In genomic region chr17:10875984-10876555, GRCh38 we compare ENCODE assay signal across 9 cellular contexts. TPM values are rescaled to one million over a fixed set of nuclear protein-coding genes. Genes with fewer than 3 reads are reported as not detected.
DNase-seq lines count a peak whose midpoint lies in the region; ATAC-seq, FAIRE-seq and TF ChIP-seq lines count a peak whose summit lies in the region.
"Had no signal": no experiment of that assay in that cellular context is flagged by ENCODE, and none has a peak within 500 bp of the region (broad histone marks: within the 10 kb centered on the region; RNA-seq: fewer than 3 reads in every experiment).

No MANE protein-coding gene starts in this region.

- H3K9me3 Mint-ChIP-seq in activated T-helper 17 cell treated with anti-CD3 and anti-CD28 coated beads, Interleukin-2, amount 50 U/mL, for 72 hours: no peaks in the 10 kb centered on the region
- H3K9me3 Mint-ChIP-seq: activated B cell treated with CpG ODN at 0.5 μM for 24 hours had no signal

- peak; percentile 63 for FAIRE-seq in endothelial cell of umbilical vein (lab: Jason Lieb, UNC)

- no peak overlapping the region for H3K4me3 ChIP-seq in DOHH2 (ENCODE audit: low read length)
- H3K4me3 ChIP-seq in SK-N-SH (ENCODE audit: low read depth in 2 of 2, low read length in 1 of 2): no peak overlapping the region; a peak in 1 of 4 replicates
- H3K4me3 ChIP-seq in endothelial cell of umbilical vein (replicated peaks in 1 of 3; ENCODE audit: insufficient read depth in 1 of 3, low read depth in 1 of 3, low read length in 3 of 3): no peak overlapping the region
- no peak overlapping the region for H3K4me3 ChIP-seq in aorta (ENCODE audit: low read length in 2 of 2)

- ATAC-seq in HG02623 (IDR thresholded peaks at IDR 0.05; ENCODE audit: unreplicated experiment): peak; percentile 48
- ATAC-seq in GM18502 (IDR thresholded peaks at IDR 0.05; ENCODE audit: poor library complexity, unreplicated experiment): no peak
- ATAC-seq in activated T-helper 17 cell treated with anti-CD3 and anti-CD28 coated beads, Interleukin-2, amount 50 U/mL, for 72 hours (replicated peaks): no peak
- ATAC-seq in aorta (ENCODE audit: low FRiP score): no peak

- H3K36me3 ChIP-seq in DOHH2 (ENCODE audit: control insufficient read depth, low read length) (no peaks in the 10 kb centered on the region), SK-N-SH (replicated peaks in 1 of 2; ENCODE audit: control insufficient read depth in 1 of 2, insufficient read depth in 2 of 2, low read length in 1 of 2) (no peaks in the 10 kb centered on the region), endothelial cell of umbilical vein (ENCODE audit: control insufficient read depth in 2 of 2, extremely low read depth in 1 of 2, insufficient read depth in 2 of 2, low read length in 2 of 2) (no peaks in the 10 kb centered on the region), aorta (ENCODE audit: control insufficient read depth in 1 of 2, insufficient read depth in 2 of 2, low read length in 1 of 2) (no peaks in the 10 kb centered on the region)

- H3K79me2 ChIP-seq in DOHH2 (ENCODE audit: control insufficient read depth, low read length): no peaks in the 10 kb centered on the region
- no peaks in the 10 kb centered on the region for H3K79me2 ChIP-seq in SK-N-SH (ENCODE audit: insufficient read depth)
- no peaks in the 10 kb centered on the region for H3K79me2 ChIP-seq in endothelial cell of umbilical vein (ENCODE audit: control insufficient read depth, insufficient read depth, low read length)

- no peaks in the 10 kb centered on the region for H3K4me1 ChIP-seq in DOHH2 (ENCODE audit: control insufficient read depth, low read length)
- no peaks in the 10 kb centered on the region for H3K4me1 ChIP-seq in SK-N-SH (ENCODE audit: control insufficient read depth in 1 of 2, insufficient read depth in 2 of 2, low read depth in 1 of 2, low read length in 1 of 2)
- no peaks in the 10 kb centered on the region for H3K4me1 ChIP-seq in endothelial cell of umbilical vein (ENCODE audit: control insufficient read depth, extremely low read depth, insufficient read depth, low read length)
- no peaks in the 10 kb centered on the region for H3K4me1 ChIP-seq in aorta (ENCODE audit: control insufficient read depth in 1 of 2, insufficient read depth in 2 of 2, low read length in 2 of 2)

- POLR2A ChIA-PET in SK-N-SH (lab: Yijun Ruan, JAX) (no interaction called here), endothelial cell of umbilical vein (lab: Charles Lee) (no interaction called here)

- no TSS peak for BruUV-seq in endothelial cell of umbilical vein (replicated peaks; lab: Mats Ljungman, UMichigan)

- peak; percentile 59 for TF ChIP-seq CTCF in DOHH2 (IDR thresholded peaks at IDR 0.05; ENCODE audit: low read depth, low read length, poor library complexity, severe bottlenecking)
- TF ChIP-seq CTCF in SK-N-SH (IDR thresholded peaks at IDR 0.05): peak; percentile 55
- peak; percentile 25 to 65 for TF ChIP-seq CTCF in endothelial cell of umbilical vein (IDR thresholded peaks at IDR 0.05; ENCODE audit: extremely low read depth in 1 of 2, insufficient read depth in 1 of 2, low read depth in 1 of 2, low read length in 2 of 2)

- H3K27ac ChIP-seq in DOHH2 (ENCODE audit: low read depth, low read length): no peak overlapping the region
- H3K27ac ChIP-seq in SK-N-SH (ENCODE audit: low read depth in 2 of 2, low read length in 1 of 2): no peak overlapping the region
- H3K27ac ChIP-seq in endothelial cell of umbilical vein (ENCODE audit: insufficient read depth, low read depth, low read length): no peak overlapping the region
- no peak overlapping the region for H3K27ac ChIP-seq in aorta (ENCODE audit: low read depth in 1 of 2, low read length in 2 of 2)

- H3F3A ChIP-seq in DOHH2 (ENCODE audit: control insufficient read depth, insufficient read depth) (no peaks in the 10 kb centered on the region), SK-N-SH (replicated peaks; ENCODE audit: insufficient read depth) (no peaks in the 10 kb centered on the region)

- H3K27ac Mint-ChIP-seq in activated T-helper 17 cell treated with anti-CD3 and anti-CD28 coated beads, Interleukin-2, amount 50 U/mL, for 72 hours: no peak overlapping the region
- H3K27ac Mint-ChIP-seq: activated B cell treated with CpG ODN at 0.5 μM for 24 hours had no signal

- no peaks in the 10 kb centered on the region for H3K9me3 ChIP-seq in DOHH2 (ENCODE audit: control insufficient read depth, insufficient read depth, low read length)
- H3K9me3 ChIP-seq in SK-N-SH: no peaks in the 10 kb centered on the region
- no peaks in the 10 kb centered on the region for H3K9me3 ChIP-seq in endothelial cell of umbilical vein (replicated peaks; ENCODE audit: control insufficient read depth, insufficient read depth, low read length)
- no peaks in the 10 kb centered on the region for H3K9me3 ChIP-seq in aorta (ENCODE audit: control insufficient read depth, low read length)

- dilution Hi-C loops in endothelial cell of umbilical vein (cut with MboI; ENCODE audit: extremely low pct_ligation_motif_present, low sequenced_read_pairs): no loop called here

- CTCF ChIA-PET in SK-N-SH (lab: Yijun Ruan, JAX) (interaction anchor here (0.5 to 6.3 kb wide), 64 partner anchors 9 to 1121 kb away, joined by 3 to 90 read pairs (median 4); partner anchors contain the start of gene ZNF18), endothelial cell of umbilical vein (lab: Charles Lee) (interaction anchor here (0.6 to 4.7 kb wide), 19 partner anchors 9 to 1144 kb away, joined by 3 to 78 read pairs (median 3); partner anchors contain the start of genes MAP2K4 and ZNF18)

- no peaks in the 10 kb centered on the region for H3K9me1 ChIP-seq in endothelial cell of umbilical vein (replicated peaks; ENCODE audit: control insufficient read depth, extremely low read depth, insufficient read depth, low read length)

- H3K4me1 Mint-ChIP-seq in activated T-helper 17 cell treated with anti-CD3 and anti-CD28 coated beads, Interleukin-2, amount 50 U/mL, for 72 hours: no peaks in the 10 kb centered on the region
- H3K4me1 Mint-ChIP-seq: activated B cell treated with CpG ODN at 0.5 μM for 24 hours had no signal

- H3K4me2 ChIP-seq in DOHH2 (ENCODE audit: low read length): no peak overlapping the region
- no peak overlapping the region for H3K4me2 ChIP-seq in SK-N-SH
- H3K4me2 ChIP-seq in endothelial cell of umbilical vein (ENCODE audit: insufficient read depth, low read length): no peak overlapping the region

- TF ChIP-seq POLR2A in endothelial cell of umbilical vein (IDR thresholded peaks at IDR 0.05; ENCODE audit: low read depth, low read length): no peak

- H4K20me1 ChIP-seq in DOHH2 (ENCODE audit: control insufficient read depth, insufficient read depth, low read depth, low read length): no peaks in the 10 kb centered on the region
- H4K20me1 ChIP-seq in SK-N-SH (ENCODE audit: insufficient read depth): no peaks in the 10 kb centered on the region
- no peaks in the 10 kb centered on the region for H4K20me1 ChIP-seq in endothelial cell of umbilical vein (replicated peaks; ENCODE audit: control insufficient read depth, extremely low read depth, insufficient read depth, low read length)

- no peaks in the 10 kb centered on the region for H3K9me2 ChIP-seq in DOHH2 (replicated peaks; ENCODE audit: control insufficient read depth, low read length)
- no peaks in the 10 kb centered on the region for H3K9me2 ChIP-seq in SK-N-SH

- H3K27me3 ChIP-seq in DOHH2 (ENCODE audit: control insufficient read depth, low read length): no peaks in the 10 kb centered on the region
- no peaks in the 10 kb centered on the region for H3K27me3 ChIP-seq in SK-N-SH (ENCODE audit: insufficient read depth)
- H3K27me3 ChIP-seq in endothelial cell of umbilical vein (ENCODE audit: control insufficient read depth in 2 of 2, insufficient read depth in 2 of 2, low read length in 2 of 2): no peaks in the 10 kb centered on the region
- H3K27me3 ChIP-seq in aorta (ENCODE audit: control insufficient read depth in 1 of 2, insufficient read depth in 2 of 2, low read length in 1 of 2): peaks cover 0 to 1% of the 10 kb centered on the region in 2 donors

- H2AFZ ChIP-seq in SK-N-SH (ENCODE audit: low read depth) (no peak overlapping the region), endothelial cell of umbilical vein (ENCODE audit: low read depth, low read length) (no peak overlapping the region)

- TF ChIP-seq RAD21 in SK-N-SH (IDR thresholded peaks at IDR 0.05; ENCODE audit: low read length): peak; percentile 77

- H3K4me3 Mint-ChIP-seq in activated T-helper 17 cell treated with anti-CD3 and anti-CD28 coated beads, Interleukin-2, amount 50 U/mL, for 72 hours: no peak overlapping the region
- H3K4me3 Mint-ChIP-seq: activated B cell treated with CpG ODN at 0.5 μM for 24 hours had no signal

- 0% methylated on average over 6 of the region's 7 CpGs for WGBS in SK-N-SH (ENCODE audit: low lambda C conversion rate)
- 0 to 3% methylated on average over 7 of the region's 7 CpGs for WGBS in aorta, 2 donors

- H3K27me3 Mint-ChIP-seq in activated T-helper 17 cell treated with anti-CD3 and anti-CD28 coated beads, Interleukin-2, amount 50 U/mL, for 72 hours: peaks cover 37% of the 10 kb centered on the region

- H3K9ac ChIP-seq in SK-N-SH: no peak overlapping the region
- H3K9ac ChIP-seq in endothelial cell of umbilical vein (replicated peaks; ENCODE audit: extremely low read depth, insufficient read depth, low read length): no peak overlapping the region

- intact Hi-C loops in endothelial cell of umbilical vein (cut with micrococcal nuclease): loop anchor here (1.0 kb wide), 1 partner anchor 1111 kb away; no protein-coding TSS in a partner anchor
- intact Hi-C loops in aorta (cut with DNase I): loop anchor here in 1 of 2 donors (10.0 kb wide), 1 partner anchor 1109 kb away; no protein-coding TSS in a partner anchor

- TF ChIP-seq EP300 in SK-N-SH (IDR thresholded peaks at IDR 0.05; ENCODE audit: borderline replicate concordance in 1 of 2, low read depth in 1 of 2, low read length in 1 of 2): no peak

- no peaks in the 10 kb centered on the region for H3K36me3 Mint-ChIP-seq in activated T-helper 17 cell treated with anti-CD3 and anti-CD28 coated beads, Interleukin-2, amount 50 U/mL, for 72 hours (ENCODE audit: low read depth)

- DNase-seq in SK-N-SH: peak; percentile 58
- peak; percentile 23 for DNase-seq in endothelial cell of umbilical vein (ENCODE audit: low read depth, low spot score)
- peak; percentile 34 for DNase-seq in mucosa of gallbladder (ENCODE audit: low spot score)
- DNase-seq in aorta: no peak
- DNase-seq: activated B cell treated with CpG ODN at 0.5 μM for 24 hours had no signal

RNA-seq across cellular contexts. Expression of gene PIRT, which starts 38.2 kb away (rescaled TPM):
- polyA plus RNA-seq in SK-N-SH (2012; rRNA removed) (not detected in 2 replicates), endothelial cell of umbilical vein (not detected in 2 replicates), aorta (not detected)
- not detected in 2 replicates for polyA plus RNA-seq in SK-N-SH (2012; cell fraction: cytosol; rRNA removed)
- not detected in 2 replicates for polyA plus RNA-seq in SK-N-SH (2012; cell fraction: nucleus; rRNA removed)
- total RNA-seq in endothelial cell of umbilical vein (not detected in 2 replicates), mucosa of gallbladder (0.32 TPM), aorta (under 1 TPM in 1 of 2 donors, not detected in 1; 0.18 TPM)
- not detected in 2 replicates for polyA plus RNA-seq in endothelial cell of umbilical vein (2011; cell fraction: cytosol; rRNA removed)
- polyA plus RNA-seq in endothelial cell of umbilical vein (2011; cell fraction: nucleus; rRNA removed): not detected in 2 replicates
- not detected in 2 replicates for polyA plus RNA-seq in endothelial cell of umbilical vein (2012)
- not detected in 2 replicates for polyA minus RNA-seq in endothelial cell of umbilical vein
- polyA minus RNA-seq in endothelial cell of umbilical vein (2011; cell fraction: cytosol; rRNA and poly(A)+ RNA removed): not detected
- polyA minus RNA-seq in endothelial cell of umbilical vein (2011; cell fraction: nucleus; rRNA and poly(A)+ RNA removed): not detected in 2 replicates
- total RNA-seq in activated T-helper 17 cell treated with anti-CD3 and anti-CD28 coated beads, Interleukin-2, amount 50 U/mL, for 72 hours: not detected
- total RNA-seq: activated B cell treated with CpG ODN at 0.5 μM for 24 hours had no signal

Comparison
In these comparisons a context has a peak if more than half of its experiments do, and no peak if none do; other contexts are left out.
1. DNase-seq: peak in SK-N-SH (single experiment), endothelial cell of umbilical vein (single experiment) and mucosa of gallbladder (single experiment); none in aorta (0 of 2).
2. Peak in every context shown above with its lines, with median percentiles within 50 percentile points of each other: CTCF ChIP-seq.